In genomic region chr6:110814488-110815259, GRCh38 we compare ENCODE assay signal across 8 cellular contexts. TPM values are rescaled to one million over a fixed set of nuclear protein-coding genes. Genes with fewer than 3 reads are reported as not detected.
A peak's percentile ranks its signal among the peaks of the same experiment; 100 is the strongest.
DNase-seq lines count a peak whose midpoint lies in the region; ATAC-seq and TF ChIP-seq lines count a peak whose summit lies in the region.

No MANE protein-coding gene starts in this region.

- peaks cover 53% of the 10 kb centered on the region for H3K79me2 ChIP-seq in SK-N-SH (ENCODE audit: insufficient read depth)

- no peaks in the 10 kb centered on the region for H3K36me3 ChIP-seq in CD8-positive, alpha-beta T cell (ENCODE audit: insufficient read depth, low read length)
- H3K36me3 ChIP-seq in SK-N-SH (replicated peaks in 1 of 2; ENCODE audit: control insufficient read depth in 1 of 2, insufficient read depth in 2 of 2, low read length in 1 of 2) = no peaks in the 10 kb centered on the region
- H3K36me3 ChIP-seq in heart left ventricle = no peaks in the 10 kb centered on the region

- intact Hi-C loops in CD8-positive, alpha-beta T cell (cut with DNase I, micrococcal nuclease) = loop anchor here (1.0 to 10.0 kb wide), 16 partner anchors 60 to 1720 kb away; partner anchors contain the start of genes AMD1 (in 2 of the 2), GTF3C6 (in 2 of the 2), AK9 (in 1 of the 2) and CDC40 (in 1 of the 2)
- intact Hi-C loops in heart left ventricle (cut with DNase I) = loop anchor here (1.0 to 10.0 kb wide), 14 partner anchors 58 to 290 kb away; partner anchors contain the start of genes AMD1 (in 5 of the 10), GTF3C6 (in 4 of the 10) and RPF2 (in 2 of the 10)

- peak; percentile 16 to 68 (median 54) for DNase-seq in CD8-positive, alpha-beta T cell
- DNase-seq in HUDEP-2 (lab: John Stamatoyannopoulos, UW; ENCODE audit: unreplicated experiment in 76 of 76) = peak in 43 of 76 experiments; percentile 11 to 93 (median 42)
- DNase-seq in SK-N-SH = peak; percentile 80
- peak; percentile 76 for DNase-seq in activated naive CD8-positive, alpha-beta T cell treated with anti-CD3 and anti-CD28 coated beads, Interleukin-2, amount 50 U/mL, for 24 hours
- peak; percentile 53 to 80 (median 60) for DNase-seq in heart left ventricle
- peak; percentile 28 for DNase-seq in pons (ENCODE audit: low spot score)
- DNase-seq in ureter (ENCODE audit: low spot score) = peak; percentile 61

- H2AFZ ChIP-seq in SK-N-SH (ENCODE audit: low read depth) = peak overlapping the region; percentile 86

- H3K36me3 Mint-ChIP-seq in CD8-positive, alpha-beta T cell = peaks cover 11% of the 10 kb centered on the region
- no peaks in the 10 kb centered on the region for H3K36me3 Mint-ChIP-seq in activated naive CD8-positive, alpha-beta T cell treated with anti-CD3 and anti-CD28 coated beads, Interleukin-2, amount 50 U/mL, for 24 hours (ENCODE audit: low read depth)

- peak overlapping the region; percentile 83 for H3K4me3 ChIP-seq in CD8-positive, alpha-beta T cell (ENCODE audit: low read depth, low read length)
- H3K4me3 ChIP-seq in SK-N-SH (ENCODE audit: low read depth in 2 of 2, low read length in 1 of 2) (peak overlapping the region; percentile 79 to 95), heart left ventricle (peak overlapping the region; percentile 52 to 98 (median 94))

- H3K4me2 ChIP-seq in SK-N-SH = peak overlapping the region; percentile 88

- peaks cover 24% of the 10 kb centered on the region for H3K4me1 Mint-ChIP-seq in CD8-positive, alpha-beta T cell (ENCODE audit: low read depth)
- peaks cover 41% of the 10 kb centered on the region for H3K4me1 Mint-ChIP-seq in activated naive CD8-positive, alpha-beta T cell treated with anti-CD3 and anti-CD28 coated beads, Interleukin-2, amount 50 U/mL, for 24 hours

- CTCF ChIA-PET in CD8-positive, alpha-beta T cell (lab: Charles Lee) = interaction anchor here (0.6 to 3.4 kb wide), 6 partner anchors 8 to 132 kb away, joined by 3 to 22 read pairs (median 4); partner anchors contain the start of gene AMD1
- CTCF ChIA-PET in SK-N-SH (lab: Yijun Ruan, JAX) = interaction anchor here (0.9 to 2.4 kb wide), 5 partner anchors 12 to 136 kb away, joined by 3 to 8 read pairs (median 4); no protein-coding TSS in a partner anchor

- WGBS in SK-N-SH (ENCODE audit: low lambda C conversion rate) = 2% methylated on average over 20 of the region's 100 CpGs
- 0 to 1% (median 1%) methylated on average over 73 to 100 of the region's 100 CpGs for WGBS in heart left ventricle, 4 donors

- peak overlapping the region; percentile 99 for H3K27ac Mint-ChIP-seq in CD8-positive, alpha-beta T cell
- H3K27ac Mint-ChIP-seq in activated naive CD8-positive, alpha-beta T cell treated with anti-CD3 and anti-CD28 coated beads, Interleukin-2, amount 50 U/mL, for 24 hours = peak overlapping the region; percentile 98

- POLR2A ChIA-PET in CD8-positive, alpha-beta T cell (lab: Charles Lee) = interaction anchor here (0.8 to 4.7 kb wide), 18 partner anchors 9 to 1330 kb away, joined by 3 to 298 read pairs (median 5); partner anchors contain the start of genes AMD1, FAM229B, GTF3C6 and RPF2
- POLR2A ChIA-PET in SK-N-SH (lab: Yijun Ruan, JAX) = interaction anchor here (0.6 to 3.8 kb wide), 8 partner anchors 9 to 144 kb away, joined by 3 to 91 read pairs (median 4); partner anchors contain the start of genes AMD1 and GTF3C6

- H3K27ac ChIP-seq in CD8-positive, alpha-beta T cell (ENCODE audit: low read depth, low read length) = peak overlapping the region; percentile 88
- H3K27ac ChIP-seq in SK-N-SH (ENCODE audit: low read depth in 2 of 2, low read length in 1 of 2) (peak overlapping the region; percentile 97 to 99), heart left ventricle (peak overlapping the region; percentile 83 to 98 (median 94))

- H3K9ac ChIP-seq in SK-N-SH = peak overlapping the region; percentile 85

- no peaks in the 10 kb centered on the region for H3K9me3 Mint-ChIP-seq in CD8-positive, alpha-beta T cell
- H3K9me3 Mint-ChIP-seq in activated naive CD8-positive, alpha-beta T cell treated with anti-CD3 and anti-CD28 coated beads, Interleukin-2, amount 50 U/mL, for 24 hours = no peaks in the 10 kb centered on the region

- no peak for TF ChIP-seq POLR2A in heart left ventricle (IDR thresholded peaks at IDR 0.05)

- TF ChIP-seq RAD21 in SK-N-SH (IDR thresholded peaks at IDR 0.05; ENCODE audit: low read length) = no peak

- H3K27me3 Mint-ChIP-seq in CD8-positive, alpha-beta T cell (ENCODE audit: low read depth) = no peaks in the 10 kb centered on the region
- peaks cover 2% of the 10 kb centered on the region for H3K27me3 Mint-ChIP-seq in activated naive CD8-positive, alpha-beta T cell treated with anti-CD3 and anti-CD28 coated beads, Interleukin-2, amount 50 U/mL, for 24 hours

- no peaks in the 10 kb centered on the region for H3K27me3 ChIP-seq in CD8-positive, alpha-beta T cell (ENCODE audit: insufficient read depth, low read length)
- H3K27me3 ChIP-seq in SK-N-SH (ENCODE audit: insufficient read depth) (no peaks in the 10 kb centered on the region), heart left ventricle (no peaks in the 10 kb centered on the region)

- H3K4me1 ChIP-seq in CD8-positive, alpha-beta T cell (ENCODE audit: insufficient read depth, low read length) = peaks cover 15% of the 10 kb centered on the region
- H3K4me1 ChIP-seq in SK-N-SH (ENCODE audit: control insufficient read depth in 1 of 2, insufficient read depth in 2 of 2, low read depth in 1 of 2, low read length in 1 of 2) = peaks cover 0 to 6% of the 10 kb centered on the region in 2 experiments; a peak in 3 of 4 replicates
- peaks cover 0 to 38% (median 10%) of the 10 kb centered on the region in 12 donors for H3K4me1 ChIP-seq in heart left ventricle

- no peak for TF ChIP-seq EP300 in SK-N-SH (IDR thresholded peaks at IDR 0.05; ENCODE audit: borderline replicate concordance in 1 of 2, low read depth in 1 of 2, low read length in 1 of 2)

- H3K9me2 ChIP-seq in SK-N-SH = no peaks in the 10 kb centered on the region

- H3K4me3 Mint-ChIP-seq in CD8-positive, alpha-beta T cell = peak overlapping the region; percentile 98
- peak overlapping the region; percentile 98 for H3K4me3 Mint-ChIP-seq in activated naive CD8-positive, alpha-beta T cell treated with anti-CD3 and anti-CD28 coated beads, Interleukin-2, amount 50 U/mL, for 24 hours

- peaks cover 22% of the 10 kb centered on the region; the same call in 1 of the 2 replicates for H4K20me1 ChIP-seq in SK-N-SH (ENCODE audit: insufficient read depth)

- ATAC-seq in CD8-positive, alpha-beta T cell = peak; percentile 0
- ATAC-seq in GM19467 (IDR thresholded peaks at IDR 0.05; ENCODE audit: unreplicated experiment) (peak; percentile 22), heart left ventricle (peak in 2 of 4 donors; percentile 27 to 32)
- peak; percentile 7 for ATAC-seq in activated naive CD8-positive, alpha-beta T cell treated with anti-CD3 and anti-CD28 coated beads, Interleukin-2, amount 50 U/mL, for 24 hours

- no peak for TF ChIP-seq CTCF in CD8-positive, alpha-beta T cell (IDR thresholded peaks at IDR 0.05)
- TF ChIP-seq CTCF in SK-N-SH (IDR thresholded peaks at IDR 0.05) = 0 out of 2 replicates have a peak, but pooled peaks have one; percentile 7
- no peak for TF ChIP-seq CTCF in heart left ventricle (IDR thresholded peaks at IDR 0.05)

- no peaks in the 10 kb centered on the region for H3K9me3 ChIP-seq in CD8-positive, alpha-beta T cell (ENCODE audit: low read length)
- H3K9me3 ChIP-seq in SK-N-SH = no peaks in the 10 kb centered on the region
- peaks cover 0 to 4% (median 0%) of the 10 kb centered on the region in 12 donors for H3K9me3 ChIP-seq in heart left ventricle

- H3F3A ChIP-seq in SK-N-SH (replicated peaks; ENCODE audit: insufficient read depth) = no peaks in the 10 kb centered on the region

TF ChIP-seq in SK-N-SH, 30 proteins besides CTCF, POLR2A, EP300 and RAD21:
- peak; percentile 52; the same call in 1 of the 2 replicates for TF ChIP-seq SIN3A (IDR thresholded peaks at IDR 0.05; ENCODE audit: borderline replicate concordance, low read depth, low read length)
- TF ChIP-seq NFIC (IDR thresholded peaks at IDR 0.05; ENCODE audit: borderline replicate concordance) = no peak
- TF ChIP-seq CHD2 (IDR thresholded peaks at IDR 0.05; ENCODE audit: low read length, partially characterized antibody) = peak; percentile 14
- no peak for TF ChIP-seq GABPA (IDR thresholded peaks at IDR 0.05; ENCODE audit: low read depth)
- TF ChIP-seq MXI1 (IDR thresholded peaks at IDR 0.05; ENCODE audit: low read depth, low read length) = peak; percentile 17; the same call in 1 of the 2 replicates

RNA-seq across cellular contexts. Expression of gene CDK19, which starts 0.6 kb away (rescaled TPM):
- total RNA-seq in CD8-positive, alpha-beta T cell = 1 to 10 TPM; 4.9 to 5.0 TPM
- 6.5 and 9.1 TPM in 2 replicates for polyA plus RNA-seq in SK-N-SH (2012; rRNA removed)
- 9.2 and 10.0 TPM in 2 replicates for polyA plus RNA-seq in SK-N-SH (2012; cell fraction: cytosol; rRNA removed)
- polyA plus RNA-seq in SK-N-SH (2012; cell fraction: nucleus; rRNA removed) = 4.2 and 8.2 TPM in 2 replicates
- total RNA-seq in heart left ventricle = 10 to 100 TPM in 3 of 9 donors, 1 to 10 TPM in 6; 5.0 to 16.3 (median 9.2) TPM
- 1 to 10 TPM; 3.8 to 6.7 TPM for polyA plus RNA-seq in heart left ventricle
- 12.4 TPM for total RNA-seq in ureter

RNA-seq across cellular contexts. Expression of gene AMD1, which starts 59.9 kb away (rescaled TPM):
- 100 to 1,000 TPM; 161 to 167 TPM for total RNA-seq in CD8-positive, alpha-beta T cell
- polyA plus RNA-seq in SK-N-SH (2012; rRNA removed) (21.1 and 27.1 TPM in 2 replicates), heart left ventricle (10 to 100 TPM; 41.6 to 71.0 TPM)
- polyA plus RNA-seq in SK-N-SH (2012; cell fraction: cytosol; rRNA removed) = 35.0 and 50.4 TPM in 2 replicates
- polyA plus RNA-seq in SK-N-SH (2012; cell fraction: nucleus; rRNA removed) = 11.1 and 23.2 TPM in 2 replicates
- total RNA-seq in heart left ventricle (10 to 100 TPM; 44.5 to 85.6 (median 70.4) TPM), ureter (63.6 TPM)

Comparison
In these comparisons a context has a peak if more than half of its experiments do, and no peak if none do; other contexts are left out.
1. DNase-seq: peak in every context shown above with its lines; median percentile 80 in SK-N-SH; 76 in activated naive CD8-positive, alpha-beta T cell treated with anti-CD3 and anti-CD28 coated beads, Interleukin-2, amount 50 U/mL, for 24 hours; 61 in ureter; 60 in heart left ventricle; 54 in CD8-positive, alpha-beta T cell; 42 in HUDEP-2; 28 in pons.